Comparison of ENCODE assay signal across 1 cellular context in genomic region chr1:7666249-7666648, GRCh38.
TF ChIP-seq lines count a peak whose summit lies in the region.

No MANE protein-coding gene starts in this region.

TF ChIP-seq in H1, 55 proteins besides CTCF, POLR2A, EP300 and RAD21 (continued from another document):
- TF ChIP-seq NANOG (IDR thresholded peaks at IDR 0.05; ENCODE audit: insufficient read depth, low read depth, low read length, poor library complexity, severe bottlenecking) (no peak), HDAC2 (IDR thresholded peaks at IDR 0.05; ENCODE audit: borderline replicate concordance in 1 of 2, low read depth in 2 of 2, low read length in 2 of 2) (no peak), SP4 (IDR thresholded peaks at IDR 0.05; ENCODE audit: low read length) (no peak), ASH2L (IDR thresholded peaks at IDR 0.05; ENCODE audit: low read length) (no peak), SIRT6 (IDR thresholded peaks at IDR 0.05; ENCODE audit: low read length) (no peak), CBX5 (IDR thresholded peaks at IDR 0.05; ENCODE audit: low read depth, low read length) (no peak), KDM5A (IDR thresholded peaks at IDR 0.05; ENCODE audit: low read length) (no peak), POU5F1 (IDR thresholded peaks at IDR 0.05; ENCODE audit: low read depth, low read length) (no peak)
